Comparison of ENCODE assay signal across 9 cellular contexts in the genomic region with DNA sequence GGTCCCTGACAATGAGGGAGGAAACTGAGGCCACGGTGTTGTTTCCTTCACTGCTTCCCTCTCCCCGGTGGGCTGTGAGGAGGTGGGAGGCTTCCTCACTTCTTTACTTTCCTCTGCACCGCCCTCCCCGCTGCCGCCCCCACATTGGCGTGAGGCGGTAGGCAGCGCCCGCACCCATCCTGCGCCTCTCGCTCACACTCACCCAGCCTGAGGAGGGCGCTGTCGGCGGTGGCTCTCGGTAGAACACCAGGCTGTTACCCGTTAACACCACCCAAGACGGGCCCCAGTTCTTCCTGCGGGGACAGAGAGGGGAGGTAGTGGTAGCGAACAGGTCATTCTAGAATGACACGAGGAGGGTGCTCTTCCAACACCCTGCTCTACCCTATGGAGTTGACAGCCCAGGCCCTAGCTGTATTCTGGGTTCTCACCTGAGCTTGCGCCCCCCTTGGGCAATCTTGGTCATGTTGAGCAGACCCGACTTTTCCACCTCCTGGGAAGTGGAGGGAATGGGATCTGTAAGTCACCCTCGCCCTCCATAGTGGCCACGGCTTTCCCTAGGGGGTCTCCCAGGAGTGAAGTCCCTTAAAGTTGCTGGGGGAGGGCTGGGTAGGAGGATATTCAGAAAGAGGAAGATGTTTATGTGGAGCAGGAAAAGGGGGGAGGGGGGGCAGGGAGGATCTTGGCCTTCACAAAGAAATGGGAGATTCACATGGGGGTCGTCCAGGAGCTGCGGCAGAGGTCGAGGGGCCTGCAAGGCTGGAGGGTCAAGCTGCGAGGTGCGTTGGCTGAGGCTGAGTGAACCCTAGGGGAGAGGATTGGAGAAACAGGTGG. TPM values are rescaled to one million over a fixed set of nuclear protein-coding genes. Genes with fewer than 3 reads are reported as not detected.
DNase-seq lines count a peak whose midpoint lies in the region; ATAC-seq, FAIRE-seq and TF ChIP-seq lines count a peak whose summit lies in the region.
"Had no signal": no experiment of that assay in that cellular context is flagged by ENCODE, and none has a peak within 500 bp of the region (broad histone marks: within the 10 kb centered on the region; RNA-seq: fewer than 3 reads in every experiment).

No MANE protein-coding gene starts in this region.

- no peak for FAIRE-seq in K562 (lab: Jason Lieb, UNC)

- H3K36me3 ChIP-seq in K562 (ENCODE audit: control insufficient read depth, insufficient read depth, low read length) (no peaks in the 10 kb centered on the region), mesodermal cell (ENCODE audit: control insufficient read depth, insufficient read depth, low read length) (no peaks in the 10 kb centered on the region)

- TF ChIP-seq EP300 in K562 (IDR thresholded peaks at IDR 0.05; ENCODE audit: low read length), result no peak

- no peak overlapping the region for H3K27ac ChIP-seq in K562 (ENCODE audit: extremely low read depth, low read depth, low read length)
- H3K27ac ChIP-seq in mesodermal cell (ENCODE audit: low read depth, low read length, severe bottlenecking), result no peak overlapping the region

- no peak overlapping the region for H3K4me2 ChIP-seq in K562 (ENCODE audit: insufficient read depth, low read length)

- CTCF ChIA-PET in K562 (lab: Yijun Ruan, JAX; ENCODE audit: low intra/inter-chr PET ratio), result no interaction called here

- H3K4me3 ChIP-seq in K562 (no peak overlapping the region), mesodermal cell (ENCODE audit: extremely low read depth, insufficient read depth, low read length, poor library complexity, severe bottlenecking) (peak overlapping the region; percentile 30)

- no TSS peak for BruUV-seq in K562 (replicated peaks; lab: Mats Ljungman, UMichigan)

- no peak for TF ChIP-seq RAD21 in K562 (CRISPR knock-in tag; conservative IDR thresholded peaks at IDR 0.05 in 1 of 2, IDR thresholded peaks at IDR 0.05 in 1 of 2)

- no peaks in the 10 kb centered on the region for H3K9me1 ChIP-seq in K562 (ENCODE audit: control insufficient read depth, insufficient read depth, low read length)

- peaks cover 39 to 51% of the 10 kb centered on the region in 2 experiments for H3K4me1 ChIP-seq in K562 (replicated peaks in 1 of 2; ENCODE audit: control insufficient read depth in 2 of 2, insufficient read depth in 2 of 2, low read length in 2 of 2)
- peaks cover 32% of the 10 kb centered on the region for H3K4me1 ChIP-seq in mesodermal cell (ENCODE audit: control insufficient read depth, insufficient read depth, low read length, poor library complexity, severe bottlenecking)

- peak; percentile 4; the same call in 1 of the 3 replicates for ATAC-seq in SK-N-SH treated with all-trans-retinoic acid at 6 μM for 48 hours
- no peak for ATAC-seq in K562
- peak; percentile 50 for ATAC-seq in stimulated activated naive CD8-positive, alpha-beta T cell treated with anti-CD3 and anti-CD28 coated beads, Interleukin-15, Interleukin-2, amounts not matched to agents 100 U/mL and 50 U/mL, for 24 hours

- intact Hi-C loops in K562 (cut with micrococcal nuclease), result no loop called here

- POLR2A ChIA-PET in K562 (lab: Yijun Ruan, JAX), result interaction anchor here (1.0 kb wide), 2 partner anchors 42 to 52 kb away, joined by 3 read pairs; no protein-coding TSS in a partner anchor

- no peaks in the 10 kb centered on the region for H4K20me1 ChIP-seq in K562 (replicated peaks; ENCODE audit: control insufficient read depth, insufficient read depth, low read length)

- H3K79me2 ChIP-seq in K562 (ENCODE audit: control insufficient read depth, insufficient read depth, low read length), result no peaks in the 10 kb centered on the region

- DNase-seq in SIG-M5 treated with dmso at 0.1 percent for 504 hours (lab: John Stamatoyannopoulos, UW; ENCODE audit: unreplicated experiment) (peak; percentile 29), SIG-M5 (lab: John Stamatoyannopoulos, UW) (no peak), K562 (ENCODE audit: extremely low read depth in 1 of 4, low spot score in 3 of 4) (no peak), kidney tubule cell (ENCODE audit: low spot score) (no peak), DMS79 (lab: John Stamatoyannopoulos, UW) (no peak)
- DNase-seq in stimulated activated naive CD8-positive, alpha-beta T cell treated with anti-CD3 and anti-CD28 coated beads, Interleukin-15, Interleukin-2, amounts not matched to agents 100 U/mL and 50 U/mL, for 24 hours, result peak; percentile 90

- no peak for TF ChIP-seq CTCF in K562 (IDR thresholded peaks at IDR 0.05 in 2 of 3, conservative IDR thresholded peaks at IDR 0.05 in 1 of 3; ENCODE audit: insufficient read depth in 2 of 3, low read depth in 1 of 3, low read length in 3 of 3)

- no peak for TF ChIP-seq POLR2A in K562 (conservative IDR thresholded peaks at IDR 0.05)

- 92% methylated on average over 18 of the region's 29 CpGs for WGBS in K562 (ENCODE audit: insufficient coverage, low coverage, missing lambda C conversion rate)
- 43 to 59% methylated on average over 16 to 19 of the region's 29 CpGs for WGBS in mesodermal cell (ENCODE audit: insufficient coverage in 2 of 2), 2 experiments

- no peak overlapping the region for H3K9ac ChIP-seq in K562 (ENCODE audit: insufficient read depth in 1 of 2, low read depth in 2 of 2, low read length in 2 of 2)

- in situ Hi-C loops in K562 (cut with MboI), result no loop called here

- peaks cover 0 to 4% of the 10 kb centered on the region in 2 experiments; a peak in 1 of 5 replicates for H3K27me3 ChIP-seq in K562 (ENCODE audit: control insufficient read depth in 2 of 2, insufficient read depth in 2 of 2, low read length in 2 of 2)

- H2AFZ ChIP-seq in K562 (ENCODE audit: low read depth, low read length), result 0 out of 2 replicates have a peak overlapping the region, but pooled peaks have one; percentile 93

- H3K9me3 ChIP-seq in K562 (replicated peaks; ENCODE audit: control insufficient read depth, insufficient read depth, low read depth, low read length) (no peaks in the 10 kb centered on the region), mesodermal cell (ENCODE audit: control insufficient read depth, low read length) (no peaks in the 10 kb centered on the region)

RNA-seq across cellular contexts. Expression of gene ARHGAP9, which starts 3.3 kb away (rescaled TPM):
- 8.4 and 15.8 TPM in 2 replicates for total RNA-seq in K562 (2011; cell fraction: chromatin; rRNA removed; ENCODE audit: low replicate concordance)
- 5.3 and 7.2 TPM in 2 replicates for total RNA-seq in K562 (2011; cell fraction: nucleolus; rRNA removed)
- 7.3 and 8.5 TPM in 2 replicates for total RNA-seq in K562 (2011; cell fraction: nucleoplasm; rRNA removed)
- total RNA-seq in K562 (2014; rRNA removed) (3.8 and 4.6 TPM in 2 replicates), K562 (2014; rRNA removed; fragmentation: Illumina TruSeq; extraction: Trizol) (3.1 and 4.2 TPM in 2 replicates), K562 (2015; rRNA removed; fragmentation: Illumina TruSeq; extraction: Trizol) (5.1 and 5.8 TPM in 2 replicates), K562 (2021) (5.9 and 6.0 TPM in 2 replicates)
- polyA plus RNA-seq in K562 (2011; rRNA removed) (6.5 and 22.7 TPM in 2 replicates), K562 (2014; fragmentation: Illumina TruSeq; extraction: Trizol) (5.4 and 6.5 TPM in 2 replicates), K562 (2014; fragmentation: Nextera tagmentation; extraction: Ambion mirVana) (1 to 10 TPM; 1.5 to 2.0 TPM), K562 (2014; rRNA removed) (3.3 and 10.2 TPM in 2 replicates)
- polyA plus RNA-seq in K562 (2011; cell fraction: cytosol; rRNA removed), result 7.6 and 14.0 TPM in 2 replicates
- polyA plus RNA-seq in K562 (2011; cell fraction: nucleus; rRNA removed), result 53.3 and 109 TPM in 2 replicates
- 5.2 and 15.6 TPM in 2 replicates for polyA plus RNA-seq in K562 (2012)
- polyA minus RNA-seq in K562 (2011; rRNA and poly(A)+ RNA removed), result 2.8 and 7.2 TPM in 2 replicates
- 1.5 and 8.5 TPM in 2 replicates for polyA minus RNA-seq in K562 (2011; cell fraction: cytosol; rRNA and poly(A)+ RNA removed)
- 4.3 and 13.0 TPM in 2 replicates for polyA minus RNA-seq in K562 (2011; cell fraction: nucleus; rRNA and poly(A)+ RNA removed)
- polyA plus RNA-seq in mesodermal cell (2013, experiment 1 of 2), result 4.9 TPM
- polyA plus RNA-seq in mesodermal cell (2013, experiment 2 of 2), result 2.1 TPM
- total RNA-seq: dermis microvascular lymphatic vessel endothelial cell had no signal

RNA-seq across cellular contexts. Expression of gene MARS1, which starts 11.5 kb away (rescaled TPM):
- total RNA-seq in K562 (2011; cell fraction: chromatin; rRNA removed; ENCODE audit: low replicate concordance), result 823 and 1,075 TPM in 2 replicates
- 517 and 536 TPM in 2 replicates for total RNA-seq in K562 (2011; cell fraction: nucleolus; rRNA removed)
- 605 and 612 TPM in 2 replicates for total RNA-seq in K562 (2011; cell fraction: nucleoplasm; rRNA removed)
- total RNA-seq in K562 (2014; rRNA removed), result 231 and 232 TPM in 2 replicates
- total RNA-seq in K562 (2014; rRNA removed; fragmentation: Illumina TruSeq; extraction: Trizol), result 220 and 245 TPM in 2 replicates
- total RNA-seq in K562 (2015; rRNA removed; fragmentation: Illumina TruSeq; extraction: Trizol), result 158 and 169 TPM in 2 replicates
- 339 and 382 TPM in 2 replicates for total RNA-seq in K562 (2021)
- 145 and 271 TPM in 2 replicates for polyA plus RNA-seq in K562 (2011; rRNA removed)
- 137 and 183 TPM in 2 replicates for polyA plus RNA-seq in K562 (2011; cell fraction: cytosol; rRNA removed)
- polyA plus RNA-seq in K562 (2011; cell fraction: nucleus; rRNA removed), result 838 and 1,308 TPM in 2 replicates
- 210 and 555 TPM in 2 replicates for polyA plus RNA-seq in K562 (2012)
- polyA plus RNA-seq in K562 (2014; fragmentation: Illumina TruSeq; extraction: Trizol), result 298 and 362 TPM in 2 replicates
- 100 to 1,000 TPM; 117 to 168 TPM for polyA plus RNA-seq in K562 (2014; fragmentation: Nextera tagmentation; extraction: Ambion mirVana)
- 221 and 229 TPM in 2 replicates for polyA plus RNA-seq in K562 (2014; rRNA removed)
- polyA minus RNA-seq in K562 (2011; rRNA and poly(A)+ RNA removed), result 171 and 257 TPM in 2 replicates
- polyA minus RNA-seq in K562 (2011; cell fraction: cytosol; rRNA and poly(A)+ RNA removed), result 105 and 116 TPM in 2 replicates
- polyA minus RNA-seq in K562 (2011; cell fraction: nucleus; rRNA and poly(A)+ RNA removed), result 226 and 398 TPM in 2 replicates
- 210 TPM for polyA plus RNA-seq in mesodermal cell (2013, experiment 1 of 2)
- 213 TPM for polyA plus RNA-seq in mesodermal cell (2013, experiment 2 of 2)

RNA-seq across cellular contexts. Expression of gene GLI1, which starts 16.8 kb away (rescaled TPM):
- total RNA-seq in K562 (2011; cell fraction: chromatin; rRNA removed; ENCODE audit: low replicate concordance), result 1.4 and 2.9 TPM in 2 replicates
- total RNA-seq in K562 (2011; cell fraction: nucleolus; rRNA removed), result 1.0 and 1.3 TPM in 2 replicates
- 2.0 and 2.7 TPM in 2 replicates for total RNA-seq in K562 (2011; cell fraction: nucleoplasm; rRNA removed)
- total RNA-seq in K562 (2014; rRNA removed) (0.33 and 0.41 TPM in 2 replicates), K562 (2014; rRNA removed; fragmentation: Illumina TruSeq; extraction: Trizol) (0.76 and 0.80 TPM in 2 replicates), K562 (2015; rRNA removed; fragmentation: Illumina TruSeq; extraction: Trizol) (0.30 and 2.2 TPM in 2 replicates), K562 (2021) (2.1 and 3.7 TPM in 2 replicates)
- polyA plus RNA-seq in K562 (2011; rRNA removed) (0.33 and 1.1 TPM in 2 replicates), K562 (2014; fragmentation: Illumina TruSeq; extraction: Trizol) (0.61 and 0.80 TPM in 2 replicates), K562 (2014; fragmentation: Nextera tagmentation; extraction: Ambion mirVana) (under 1 TPM; 0.24 to 0.31 TPM), K562 (2014; rRNA removed) (0.51 and 0.64 TPM in 2 replicates)
- polyA plus RNA-seq in K562 (2011; cell fraction: cytosol; rRNA removed), result 0.63 and 0.64 TPM in 2 replicates
- polyA plus RNA-seq in K562 (2011; cell fraction: nucleus; rRNA removed), result 2.0 and 3.7 TPM in 2 replicates
- polyA plus RNA-seq in K562 (2012), result 2.2 and 3.2 TPM in 2 replicates
- 0.36 and 0.81 TPM in 2 replicates for polyA minus RNA-seq in K562 (2011; rRNA and poly(A)+ RNA removed)
- polyA minus RNA-seq in K562 (2011; cell fraction: cytosol; rRNA and poly(A)+ RNA removed), result not detected in 2 replicates
- polyA minus RNA-seq in K562 (2011; cell fraction: nucleus; rRNA and poly(A)+ RNA removed), result 0.33 and 0.81 TPM in 2 replicates
- polyA plus RNA-seq in mesodermal cell (2013, experiment 1 of 2), result 3.3 TPM
- polyA plus RNA-seq in mesodermal cell (2013, experiment 2 of 2), result 3.3 TPM

RNA-seq across cellular contexts. Expression of gene INHBE, which starts 21.3 kb away (rescaled TPM):
- total RNA-seq in K562 (2011; cell fraction: chromatin; rRNA removed; ENCODE audit: low replicate concordance), result 6.1 and 10.9 TPM in 2 replicates
- total RNA-seq in K562 (2011; cell fraction: nucleolus; rRNA removed), result 23.7 and 26.8 TPM in 2 replicates
- total RNA-seq in K562 (2011; cell fraction: nucleoplasm; rRNA removed), result 12.3 and 17.1 TPM in 2 replicates
- total RNA-seq in K562 (2014; rRNA removed), result 8.2 and 12.2 TPM in 2 replicates
- total RNA-seq in K562 (2014; rRNA removed; fragmentation: Illumina TruSeq; extraction: Trizol), result 5.6 and 7.3 TPM in 2 replicates
- total RNA-seq in K562 (2015; rRNA removed; fragmentation: Illumina TruSeq; extraction: Trizol), result 0.94 and 1.2 TPM in 2 replicates
- 8.6 and 9.4 TPM in 2 replicates for total RNA-seq in K562 (2021)
- 1.7 and 4.7 TPM in 2 replicates for polyA plus RNA-seq in K562 (2011; rRNA removed)
- 4.7 and 6.2 TPM in 2 replicates for polyA plus RNA-seq in K562 (2011; cell fraction: cytosol; rRNA removed)
- 1.1 and 2.3 TPM in 2 replicates for polyA plus RNA-seq in K562 (2011; cell fraction: nucleus; rRNA removed)
- polyA plus RNA-seq in K562 (2012), result 4.7 and 106 TPM in 2 replicates
- 9.1 and 11.1 TPM in 2 replicates for polyA plus RNA-seq in K562 (2014; fragmentation: Illumina TruSeq; extraction: Trizol)
- polyA plus RNA-seq in K562 (2014; fragmentation: Nextera tagmentation; extraction: Ambion mirVana), result 1 to 10 TPM; 1.9 TPM
- 8.5 and 9.9 TPM in 2 replicates for polyA plus RNA-seq in K562 (2014; rRNA removed)
- polyA minus RNA-seq in K562 (2011; rRNA and poly(A)+ RNA removed), result 1.7 and 3.4 TPM in 2 replicates
- 0.67 and 3.6 TPM in 2 replicates for polyA minus RNA-seq in K562 (2011; cell fraction: cytosol; rRNA and poly(A)+ RNA removed)
- 1.2 and 2.7 TPM in 2 replicates for polyA minus RNA-seq in K562 (2011; cell fraction: nucleus; rRNA and poly(A)+ RNA removed)
- polyA plus RNA-seq in mesodermal cell (2013, experiment 1 of 2), result 2.9 TPM
- polyA plus RNA-seq in mesodermal cell (2013, experiment 2 of 2), result 3.5 TPM
- total RNA-seq: dermis microvascular lymphatic vessel endothelial cell had no signal

RNA-seq across cellular contexts. Expression of gene INHBC, which starts 41.8 kb away (rescaled TPM):
- 0.19 TPM in 1 of 2 replicates, not detected in the other for total RNA-seq in K562 (2011; cell fraction: chromatin; rRNA removed; ENCODE audit: low replicate concordance)
- 0.26 and 0.33 TPM in 2 replicates for total RNA-seq in K562 (2011; cell fraction: nucleolus; rRNA removed)
- 0.31 and 0.44 TPM in 2 replicates for total RNA-seq in K562 (2011; cell fraction: nucleoplasm; rRNA removed)
- total RNA-seq in K562 (2014; rRNA removed), result not detected in 2 replicates
- total RNA-seq in K562 (2014; rRNA removed; fragmentation: Illumina TruSeq; extraction: Trizol), result not detected in 2 replicates
- 0.07 TPM in 1 of 2 replicates, not detected in the other for total RNA-seq in K562 (2015; rRNA removed; fragmentation: Illumina TruSeq; extraction: Trizol)
- total RNA-seq in K562 (2021), result 0.07 TPM in 1 of 2 replicates, not detected in the other
- polyA plus RNA-seq in K562 (2011; rRNA removed), result 0.04 and 0.15 TPM in 2 replicates
- 0.19 and 0.34 TPM in 2 replicates for polyA plus RNA-seq in K562 (2011; cell fraction: cytosol; rRNA removed)
- polyA plus RNA-seq in K562 (2011; cell fraction: nucleus; rRNA removed), result 0.13 TPM in 1 of 2 replicates, not detected in the other
- 0.18 and 1.1 TPM in 2 replicates for polyA plus RNA-seq in K562 (2012)
- polyA plus RNA-seq in K562 (2014; fragmentation: Illumina TruSeq; extraction: Trizol), result not detected in 2 replicates
- polyA plus RNA-seq in K562 (2014; fragmentation: Nextera tagmentation; extraction: Ambion mirVana), result under 1 TPM in 1 of 2 experiments, not detected in 1; 0.17 TPM
- polyA plus RNA-seq in K562 (2014; rRNA removed), result 0.24 TPM in 1 of 2 replicates, not detected in the other
- 0.18 TPM in 1 of 2 replicates, not detected in the other for polyA minus RNA-seq in K562 (2011; rRNA and poly(A)+ RNA removed)
- polyA minus RNA-seq in K562 (2011; cell fraction: cytosol; rRNA and poly(A)+ RNA removed), result not detected in 2 replicates
- 0.27 TPM in 1 of 2 replicates, not detected in the other for polyA minus RNA-seq in K562 (2011; cell fraction: nucleus; rRNA and poly(A)+ RNA removed)
- polyA plus RNA-seq in mesodermal cell (2013, experiment 1 of 2), result not detected
- polyA plus RNA-seq in mesodermal cell (2013, experiment 2 of 2), result not detected
- total RNA-seq: dermis microvascular lymphatic vessel endothelial cell had no signal

Comparison
In these comparisons a context has a peak if more than half of its experiments do, and no peak if none do; other contexts are left out.
1. DNase-seq: peak in SIG-M5 treated with dmso at 0.1 percent for 504 hours (single experiment) and stimulated activated naive CD8-positive, alpha-beta T cell treated with anti-CD3 and anti-CD28 coated beads, Interleukin-15, Interleukin-2, amounts not matched to agents 100 U/mL and 50 U/mL, for 24 hours (single experiment); none in SIG-M5 (single experiment), K562 (0 of 4), kidney tubule cell (single experiment) and DMS79 (single experiment).